In the genomic region with DNA sequence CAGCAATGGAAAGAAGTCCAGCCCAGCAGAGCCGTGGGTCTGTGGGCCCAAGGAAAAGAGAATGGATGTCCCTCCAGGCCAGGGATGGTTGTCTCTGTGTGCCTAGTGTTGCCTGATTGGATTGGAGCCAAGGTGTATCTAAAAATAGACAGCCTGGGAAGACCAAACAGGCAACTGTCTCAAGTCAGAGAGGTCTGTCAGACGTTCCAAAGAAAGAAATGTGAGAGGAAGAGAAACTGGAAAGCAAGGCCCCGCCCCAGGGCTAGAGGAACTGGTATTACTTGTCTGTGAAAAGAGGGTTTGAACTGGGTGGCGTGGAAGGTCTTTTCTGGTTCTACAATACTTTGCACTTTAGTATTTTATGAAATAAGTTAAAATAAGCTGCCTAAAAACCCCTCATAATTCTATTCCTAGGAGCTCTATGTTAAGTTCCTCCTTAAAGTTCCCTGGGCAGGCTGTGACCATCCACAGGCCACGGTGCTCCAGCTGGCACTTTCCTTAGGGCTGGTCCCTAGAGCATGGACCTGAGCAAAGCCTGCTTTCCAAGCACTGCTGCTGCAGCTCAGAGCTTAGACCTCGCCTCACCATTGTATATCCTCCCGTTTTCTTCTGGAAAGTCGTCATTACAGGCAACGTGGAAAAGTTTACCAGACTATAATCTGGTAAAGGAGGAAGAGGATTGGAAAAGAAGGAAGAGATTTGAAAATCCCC, we compare ENCODE assay signal across 9 cellular contexts.
DNase-seq lines count a peak whose midpoint lies in the region; ATAC-seq and TF ChIP-seq lines count a peak whose summit lies in the region.
"Had no signal": no experiment of that assay in that cellular context is flagged by ENCODE, and none has a peak within 500 bp of the region (broad histone marks: within the 10 kb centered on the region; RNA-seq: fewer than 3 reads in every experiment).

No MANE protein-coding gene starts in this region.

- CTCF ChIA-PET in Caco-2 (lab: Charles Lee) = no interaction called here
- CTCF ChIA-PET in naive thymus-derived CD4-positive, alpha-beta T cell (lab: Charles Lee) = no interaction called here

- intact Hi-C loops in Caco-2 (cut with micrococcal nuclease; ENCODE audit: unreplicated experiment) = no loop called here
- intact Hi-C loops in naive thymus-derived CD4-positive, alpha-beta T cell (cut with micrococcal nuclease) = no loop called here

- H3K9me3 ChIP-seq in Caco-2 = no peaks in the 10 kb centered on the region
- H3K9me3 ChIP-seq in naive thymus-derived CD4-positive, alpha-beta T cell (ENCODE audit: control insufficient read depth in 2 of 3, low read length in 3 of 3) = no peaks in the 10 kb centered on the region

- TF ChIP-seq POLR2A in GM18505 (IDR thresholded peaks at IDR 0.05; ENCODE audit: borderline replicate concordance, extremely low read depth, insufficient read depth, insufficient read length) = no peak

- no peak overlapping the region for H3K4me3 ChIP-seq in Caco-2 (ENCODE audit: low read depth, low read length)
- H3K4me3 ChIP-seq in naive thymus-derived CD4-positive, alpha-beta T cell (ENCODE audit: low read length) = no peak overlapping the region

- DNase-seq in Caco-2 = peak; percentile 30 to 48
- DNase-seq in NOMO-1 treated with DMSO at 0.1 percent for 48 hours (lab: John Stamatoyannopoulos, UW; ENCODE audit: unreplicated experiment) = peak; percentile 73
- DNase-seq in naive thymus-derived CD4-positive, alpha-beta T cell = no peak
- no peak for DNase-seq in effector memory CD8-positive, alpha-beta T cell
- DNase-seq: amniotic stem cell had no signal

- BruUV-seq in Caco-2 (replicated peaks; lab: Mats Ljungman, UMichigan) = no TSS peak

- TF ChIP-seq CTCF in Caco-2 (IDR thresholded peaks at IDR 0.05; ENCODE audit: insufficient read depth in 1 of 2, low read depth in 1 of 2, low read length in 1 of 2, severe bottlenecking in 1 of 2, unreplicated experiment in 1 of 2) = no peak

- no peaks in the 10 kb centered on the region; the same call in 1 of the 2 replicates for H3K4me1 ChIP-seq in Caco-2
- H3K4me1 ChIP-seq in naive thymus-derived CD4-positive, alpha-beta T cell (ENCODE audit: control insufficient read depth in 2 of 2, insufficient read depth in 2 of 2, low read length in 2 of 2) = no peaks in the 10 kb centered on the region

- peaks cover 8% of the 10 kb centered on the region for H3K4me1 Mint-ChIP-seq in Caco-2 (ENCODE audit: low read depth, unreplicated experiment)
- peaks cover 0 to 8% (median 0%) of the 10 kb centered on the region in 7 donors for H3K4me1 Mint-ChIP-seq in naive thymus-derived CD4-positive, alpha-beta T cell
- no peaks in the 10 kb centered on the region for H3K4me1 Mint-ChIP-seq in effector memory CD8-positive, alpha-beta T cell (ENCODE audit: low read depth in 2 of 2)

- no peaks in the 10 kb centered on the region for H3K36me3 ChIP-seq in Caco-2 (ENCODE audit: control insufficient read depth, insufficient read depth, low read length)
- peaks cover 0 to 10% (median 0%) of the 10 kb centered on the region in 3 experiments for H3K36me3 ChIP-seq in naive thymus-derived CD4-positive, alpha-beta T cell (ENCODE audit: control insufficient read depth in 2 of 3, insufficient read depth in 3 of 3, low read length in 3 of 3)

- H3K4me3 Mint-ChIP-seq in Caco-2 (ENCODE audit: unreplicated experiment) = no peak overlapping the region
- H3K4me3 Mint-ChIP-seq in naive thymus-derived CD4-positive, alpha-beta T cell = no peak overlapping the region
- no peak overlapping the region for H3K4me3 Mint-ChIP-seq in effector memory CD8-positive, alpha-beta T cell

- no peaks in the 10 kb centered on the region for H3K27me3 Mint-ChIP-seq in Caco-2 (ENCODE audit: insufficient read depth, unreplicated experiment)
- no peaks in the 10 kb centered on the region for H3K27me3 Mint-ChIP-seq in naive thymus-derived CD4-positive, alpha-beta T cell
- no peaks in the 10 kb centered on the region for H3K27me3 Mint-ChIP-seq in effector memory CD8-positive, alpha-beta T cell

- H3K36me3 Mint-ChIP-seq in Caco-2 (ENCODE audit: insufficient read depth, unreplicated experiment) = no peaks in the 10 kb centered on the region
- peaks cover 4 to 72% (median 55%) of the 10 kb centered on the region in 5 donors for H3K36me3 Mint-ChIP-seq in naive thymus-derived CD4-positive, alpha-beta T cell
- no peaks in the 10 kb centered on the region for H3K36me3 Mint-ChIP-seq in effector memory CD8-positive, alpha-beta T cell (ENCODE audit: insufficient read depth)

- no peaks in the 10 kb centered on the region for H3K27me3 ChIP-seq in Caco-2 (replicated peaks; ENCODE audit: control insufficient read depth, insufficient read depth, low read length)
- no peaks in the 10 kb centered on the region for H3K27me3 ChIP-seq in naive thymus-derived CD4-positive, alpha-beta T cell (ENCODE audit: control insufficient read depth in 2 of 2, insufficient read depth in 2 of 2, low read length in 2 of 2)

- no peaks in the 10 kb centered on the region for H3K9me3 Mint-ChIP-seq in Caco-2 (ENCODE audit: unreplicated experiment)
- H3K9me3 Mint-ChIP-seq in naive thymus-derived CD4-positive, alpha-beta T cell = no peaks in the 10 kb centered on the region
- no peaks in the 10 kb centered on the region for H3K9me3 Mint-ChIP-seq in effector memory CD8-positive, alpha-beta T cell

- no peak overlapping the region for H3K27ac Mint-ChIP-seq in Caco-2 (ENCODE audit: unreplicated experiment)
- H3K27ac Mint-ChIP-seq in naive thymus-derived CD4-positive, alpha-beta T cell = peak overlapping the region in 2 of 9 donors; percentile 32 to 81
- H3K27ac Mint-ChIP-seq in effector memory CD8-positive, alpha-beta T cell = no peak overlapping the region

- ATAC-seq in esophagus mucosa (peak; percentile 91), GM18505 (IDR thresholded peaks at IDR 0.05; ENCODE audit: unreplicated experiment) (no peak), HG03196 (IDR thresholded peaks at IDR 0.05; ENCODE audit: unreplicated experiment) (no peak), GM21390 (IDR thresholded peaks at IDR 0.05; ENCODE audit: unreplicated experiment) (no peak)
- ATAC-seq in naive thymus-derived CD4-positive, alpha-beta T cell = peak; percentile 42
- ATAC-seq in effector memory CD8-positive, alpha-beta T cell (replicated peaks) = no peak

- POLR2A ChIA-PET in Caco-2 (lab: Charles Lee) = no interaction called here
- POLR2A ChIA-PET in naive thymus-derived CD4-positive, alpha-beta T cell (lab: Charles Lee) = no interaction called here

- no peak overlapping the region for H3K27ac ChIP-seq in naive thymus-derived CD4-positive, alpha-beta T cell (ENCODE audit: low read depth, low read length)

Comparison
In these comparisons a context has a peak if more than half of its experiments do, and no peak if none do; other contexts are left out.
1. DNase-seq: peak in Caco-2 (2 of 2) and NOMO-1 treated with DMSO at 0.1 percent for 48 hours (single experiment); none in naive thymus-derived CD4-positive, alpha-beta T cell (0 of 9) and effector memory CD8-positive, alpha-beta T cell (0 of 3).
2. ATAC-seq: peak in esophagus mucosa (single experiment) and naive thymus-derived CD4-positive, alpha-beta T cell (single experiment); none in GM18505 (single experiment), HG03196 (single experiment), GM21390 (single experiment) and effector memory CD8-positive, alpha-beta T cell (single experiment).